24 cellular contexts compared by ENCODE assay signal in the genomic region with DNA sequence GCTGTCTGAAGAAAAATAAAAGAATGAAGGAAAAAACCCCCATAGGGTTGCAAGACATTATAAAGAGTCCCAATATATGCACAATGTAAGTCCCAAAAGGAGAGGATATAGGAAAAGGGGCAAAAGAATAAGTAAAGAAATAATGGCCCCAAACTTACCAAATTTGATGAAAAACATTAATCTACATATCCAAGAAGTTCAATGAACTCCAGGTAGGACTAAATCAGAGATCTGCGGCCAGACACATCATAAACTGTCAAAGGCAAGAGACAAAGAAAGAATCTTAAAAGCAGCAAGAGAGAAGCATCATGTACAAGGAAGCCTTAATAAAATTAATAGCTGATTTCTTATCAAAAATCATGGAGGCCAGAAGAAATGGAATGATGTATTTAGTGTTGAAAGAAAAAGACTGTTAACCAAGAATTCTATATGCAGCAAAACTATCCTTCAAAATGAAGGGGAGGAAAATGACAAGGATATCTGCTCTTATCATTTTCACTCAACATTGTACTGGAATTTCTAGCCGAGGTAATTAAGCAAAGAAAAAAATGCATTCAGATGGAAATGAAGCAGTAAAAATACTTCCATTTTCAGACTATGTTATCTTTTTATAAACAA.
"Had no signal": no experiment of that assay in that cellular context is flagged by ENCODE, and none has a peak within 500 bp of the region (broad histone marks: within the 10 kb centered on the region; RNA-seq: fewer than 3 reads in every experiment).

No MANE protein-coding gene starts in this region.

- H3K4me3 ChIP-seq: stomach, suprapubic skin, testis, thoracic aorta, thyroid gland, tibial artery, tibial nerve, transverse colon, upper lobe of left lung, upper lobe of right lung, uterus, vagina had no signal

- H3K27ac ChIP-seq: stomach, suprapubic skin, testis, thoracic aorta, thyroid gland, tibial artery, tibial nerve, transverse colon, upper lobe of left lung, upper lobe of right lung, uterus, vagina had no signal

- H3K4me1 ChIP-seq: stomach, suprapubic skin, testis, thyroid gland, tibial artery, upper lobe of left lung, upper lobe of right lung, uterus, vagina had no signal

- DNase-seq: stimulated activated CD4-positive, alpha-beta T cell treated with anti-CD3 and anti-CD28 coated beads, Interleukin-2, amount 100 ng/mL, for 48 hours; stimulated activated CD4-positive, alpha-beta T cell treated with anti-CD3 and anti-CD28 coated beads, Interleukin-4, amount 100 ng/mL, for 1 hour; stimulated activated CD4-positive, alpha-beta T cell treated with anti-CD3 and anti-CD28 coated beads, Interleukin-4, amount 100 ng/mL, for 24 hours; stimulated activated CD4-positive, alpha-beta T cell treated with anti-CD3 and anti-CD28 coated beads, Interleukin-4, amount 100 ng/mL, for 4 hours; stimulated activated CD8-positive, alpha-beta memory T cell treated with anti-CD3 and anti-CD28 coated beads, Interleukin-4, amount 100 ng/mL, for 48 hours; stimulated activated naive B cell treated with anti-CD40 and anti-IgM and Interleukin-4, amounts not matched to agents 10 μg/mL and 1 μg/mL and 100 μg/mL, for 72 hours; stimulated activated naive CD4-positive, alpha-beta T cell; stimulated activated naive CD4-positive, alpha-beta T cell treated with Interleukin-2 at 50 U/mL for 16 hours; stimulated activated naive CD8-positive, alpha-beta T cell treated with anti-CD3 and anti-CD28 coated beads, Interleukin-15, amount 100 ng/mL, for 72 hours; stimulated activated naive CD8-positive, alpha-beta T cell treated with anti-CD3 and anti-CD28 coated beads, Interleukin-15, Interleukin-2, amounts not matched to agents 100 U/mL and 50 U/mL, for 24 hours; stomach; substantia nigra; testis; thyroid gland; tibial artery; transverse colon; trophoblast cell; upper lobe of left lung; upper lobe of right lung; uterus had no signal

- H3K9me3 ChIP-seq: testis, thyroid gland had no signal

- H3K36me3 ChIP-seq: stomach, suprapubic skin, thoracic aorta, thyroid gland, tibial artery, tibial nerve, transverse colon, upper lobe of left lung, upper lobe of right lung, uterus, vagina had no signal
